ENCODE assay signal across 12 cellular contexts in genomic region chr13:48891586-48891985, GRCh38.
A peak's percentile ranks its signal among the peaks of the same experiment; 100 is the strongest.
DNase-seq lines count a peak whose midpoint lies in the region; TF ChIP-seq lines count a peak whose summit lies in the region.
"Had no signal": no experiment of that assay in that cellular context is flagged by ENCODE, and none has a peak within 500 bp of the region (broad histone marks: within the 10 kb centered on the region; RNA-seq: fewer than 3 reads in every experiment).

No MANE protein-coding gene starts in this region.

- no peaks in the 10 kb centered on the region for H3K4me1 Mint-ChIP-seq in Caco-2 (ENCODE audit: low read depth, unreplicated experiment)

- no peak overlapping the region for H3K14ac ChIP-seq in trophoblast cell (ENCODE audit: low read length)

- H3K9me3 ChIP-seq in OCI-LY3 (ENCODE audit: insufficient read depth, low read length) (no peaks in the 10 kb centered on the region), trophoblast cell (ENCODE audit: insufficient read depth, low read depth, low read length) (no peaks in the 10 kb centered on the region), Caco-2 (no peaks in the 10 kb centered on the region), uterus (no peaks in the 10 kb centered on the region), sigmoid colon (no peaks in the 10 kb centered on the region)
- H3K9me3 ChIP-seq: psoas muscle had no signal

- peaks cover 12% of the 10 kb centered on the region for H3K27me3 Mint-ChIP-seq in Caco-2 (ENCODE audit: insufficient read depth, unreplicated experiment)

- DNase-seq in EL (peak; percentile 80), dermis blood vessel endothelial cell (peak; percentile 81), trophoblast cell (peak; percentile 45 to 63), Caco-2 (no peak), cerebellar cortex (ENCODE audit: low spot score) (no peak), uterus (no peak), sigmoid colon (no peak)
- DNase-seq: kidney; NK-92 treated with Interleukin-12 subunit alpha and Interleukin-12 subunit beta, amount 100 ng/mL, for 24 hours; psoas muscle; T1000 had no signal

- no peaks in the 10 kb centered on the region for H3K36me3 Mint-ChIP-seq in Caco-2 (ENCODE audit: insufficient read depth, unreplicated experiment)

- H4K91ac ChIP-seq in trophoblast cell (ENCODE audit: low read depth, low read length): no peak overlapping the region

- no peak overlapping the region for H3K23ac ChIP-seq in trophoblast cell (ENCODE audit: low read length)

- H3K4me3 ChIP-seq in OCI-LY3 (ENCODE audit: low read length): peak overlapping the region; percentile 28; the same call in 1 of the 2 replicates
- H3K4me3 ChIP-seq in trophoblast cell (ENCODE audit: low read depth, low read length): no peak overlapping the region
- no peak overlapping the region for H3K4me3 ChIP-seq in Caco-2 (ENCODE audit: low read depth, low read length)
- no peak overlapping the region for H3K4me3 ChIP-seq in uterus
- H3K4me3 ChIP-seq in sigmoid colon: no peak overlapping the region
- H3K4me3 ChIP-seq: psoas muscle had no signal

- H2AFZ ChIP-seq in OCI-LY3 (ENCODE audit: low read depth, low read length) (no peak overlapping the region), trophoblast cell (ENCODE audit: insufficient read depth, low read length, poor library complexity) (no peak overlapping the region)

- no TSS peak for BruUV-seq in Caco-2 (replicated peaks; lab: Mats Ljungman, UMichigan)

- TF ChIP-seq EP300 in sigmoid colon (IDR thresholded peaks at IDR 0.05): no peak

- H4K20me1 ChIP-seq in OCI-LY3 (ENCODE audit: insufficient read depth, low read length): no peaks in the 10 kb centered on the region

- H2AK5ac ChIP-seq in trophoblast cell (ENCODE audit: low read length): no peak overlapping the region

- H3K27me3 ChIP-seq in OCI-LY3 (ENCODE audit: low read depth, low read length) (no peaks in the 10 kb centered on the region), trophoblast cell (ENCODE audit: insufficient read depth, low read length) (no peaks in the 10 kb centered on the region), Caco-2 (replicated peaks; ENCODE audit: control insufficient read depth, insufficient read depth, low read length) (no peaks in the 10 kb centered on the region; the same call in none of the 2 replicates), uterus (no peaks in the 10 kb centered on the region), sigmoid colon (no peaks in the 10 kb centered on the region)

- no peak overlapping the region for H4K12ac ChIP-seq in trophoblast cell (ENCODE audit: low read depth, low read length)

- no peak overlapping the region for H3K27ac Mint-ChIP-seq in Caco-2 (ENCODE audit: unreplicated experiment)

- H3K18ac ChIP-seq in trophoblast cell (ENCODE audit: low read length): no peak overlapping the region

- peaks cover 13% of the 10 kb centered on the region for H3K79me1 ChIP-seq in trophoblast cell (ENCODE audit: low read length)

- TF ChIP-seq CTCF in OCI-LY3 (IDR thresholded peaks at IDR 0.05; ENCODE audit: low read depth, low read length) (no peak), Caco-2 (IDR thresholded peaks at IDR 0.05; ENCODE audit: insufficient read depth in 1 of 2, low read depth in 1 of 2, low read length in 1 of 2, severe bottlenecking in 1 of 2, unreplicated experiment in 1 of 2) (no peak), uterus (IDR thresholded peaks at IDR 0.05) (no peak), sigmoid colon (IDR thresholded peaks at IDR 0.05) (no peak)

- WGBS in trophoblast cell (ENCODE audit: extremely low coverage, insufficient coverage, insufficient read length): no CpG with 5 or more reads among the region's 3 CpGs
- WGBS in sigmoid colon, 2 donors: 66 to 77% methylated on average over 3 of the region's 3 CpGs

- TF ChIP-seq POLR2A in uterus (IDR thresholded peaks at IDR 0.05) (no peak), sigmoid colon (IDR thresholded peaks at IDR 0.05) (no peak)

- H3K4me1 ChIP-seq in OCI-LY3 (ENCODE audit: low read length) (peaks cover 31% of the 10 kb centered on the region), trophoblast cell (ENCODE audit: control insufficient read depth in 1 of 2, insufficient read depth in 2 of 2, low read length in 2 of 2) (peaks cover 3 to 4% of the 10 kb centered on the region in 2 experiments), Caco-2 (no peaks in the 10 kb centered on the region), uterus (no peaks in the 10 kb centered on the region), sigmoid colon (peaks cover 0 to 17% (median 14%) of the 10 kb centered on the region in 4 donors)
- H3K4me1 ChIP-seq: psoas muscle had no signal

- H4K8ac ChIP-seq in trophoblast cell (ENCODE audit: low read depth, low read length): no peak overlapping the region

- H3K9ac ChIP-seq in OCI-LY3 (ENCODE audit: low read length) (no peak overlapping the region), trophoblast cell (ENCODE audit: low read length) (no peak overlapping the region)

- no peaks in the 10 kb centered on the region for H3K9me3 Mint-ChIP-seq in Caco-2 (ENCODE audit: unreplicated experiment)

- peak overlapping the region; percentile 14 for H2BK5ac ChIP-seq in trophoblast cell (ENCODE audit: low read depth, low read length, poor library complexity)

- H3K27ac ChIP-seq in OCI-LY3 (ENCODE audit: low read length): peak overlapping the region; percentile 49
- peak overlapping the region; percentile 89 for H3K27ac ChIP-seq in trophoblast cell (ENCODE audit: low read depth, low read length)
- H3K27ac ChIP-seq in uterus: no peak overlapping the region
- peak overlapping the region in 2 of 4 donors; percentile 31 to 70 for H3K27ac ChIP-seq in sigmoid colon
- H3K27ac ChIP-seq: psoas muscle had no signal

- H3K4me2 ChIP-seq in OCI-LY3 (ENCODE audit: low read length) (peak overlapping the region; percentile 67), trophoblast cell (ENCODE audit: low read length) (no peak overlapping the region)

- H3K4ac ChIP-seq in trophoblast cell (ENCODE audit: low read depth, low read length): no peak overlapping the region

- POLR2A ChIA-PET in Caco-2 (lab: Charles Lee): no interaction called here

- CTCF ChIA-PET in Caco-2 (lab: Charles Lee): no interaction called here

- intact Hi-C loops in Caco-2 (cut with micrococcal nuclease; ENCODE audit: unreplicated experiment): no loop called here
- intact Hi-C loops in uterus (cut with DNase I; ENCODE audit: low total_unique reads): no loop called here
- intact Hi-C loops in sigmoid colon (cut with DNase I): no loop called here

- H2BK12ac ChIP-seq in trophoblast cell (ENCODE audit: low read length): no peak overlapping the region

- H3K79me2 ChIP-seq in OCI-LY3 (ENCODE audit: low read length): no peaks in the 10 kb centered on the region
- H3K79me2 ChIP-seq in trophoblast cell (ENCODE audit: control insufficient read depth, insufficient read depth, low read length, poor library complexity): peaks cover 3% of the 10 kb centered on the region

- H2BK120ac ChIP-seq in trophoblast cell (ENCODE audit: insufficient read depth, low read length, poor library complexity): no peak overlapping the region

- H3K36me3 ChIP-seq in OCI-LY3 (replicated peaks; ENCODE audit: low read depth, low read length): peaks cover 8% of the 10 kb centered on the region
- H3K36me3 ChIP-seq in trophoblast cell (ENCODE audit: control insufficient read depth in 1 of 2, insufficient read depth in 2 of 2, low read length in 2 of 2): no peaks in the 10 kb centered on the region
- H3K36me3 ChIP-seq in Caco-2 (ENCODE audit: control insufficient read depth, insufficient read depth, low read length): no peaks in the 10 kb centered on the region
- no peaks in the 10 kb centered on the region for H3K36me3 ChIP-seq in uterus
- no peaks in the 10 kb centered on the region for H3K36me3 ChIP-seq in sigmoid colon

- no peak overlapping the region for H3K4me3 Mint-ChIP-seq in Caco-2 (ENCODE audit: unreplicated experiment)

Comparison
In these comparisons a context has a peak if more than half of its experiments do, and no peak if none do; other contexts are left out.
1. DNase-seq: peak in EL (single experiment), dermis blood vessel endothelial cell (single experiment) and trophoblast cell (2 of 2); none in Caco-2 (0 of 2), cerebellar cortex (single experiment), uterus (0 of 2) and sigmoid colon (single experiment).
2. H3K27ac ChIP-seq: peak in OCI-LY3 (single experiment) and trophoblast cell (single experiment); none in uterus (0 of 2).